8 cellular contexts compared by ENCODE assay signal in the genomic region with DNA sequence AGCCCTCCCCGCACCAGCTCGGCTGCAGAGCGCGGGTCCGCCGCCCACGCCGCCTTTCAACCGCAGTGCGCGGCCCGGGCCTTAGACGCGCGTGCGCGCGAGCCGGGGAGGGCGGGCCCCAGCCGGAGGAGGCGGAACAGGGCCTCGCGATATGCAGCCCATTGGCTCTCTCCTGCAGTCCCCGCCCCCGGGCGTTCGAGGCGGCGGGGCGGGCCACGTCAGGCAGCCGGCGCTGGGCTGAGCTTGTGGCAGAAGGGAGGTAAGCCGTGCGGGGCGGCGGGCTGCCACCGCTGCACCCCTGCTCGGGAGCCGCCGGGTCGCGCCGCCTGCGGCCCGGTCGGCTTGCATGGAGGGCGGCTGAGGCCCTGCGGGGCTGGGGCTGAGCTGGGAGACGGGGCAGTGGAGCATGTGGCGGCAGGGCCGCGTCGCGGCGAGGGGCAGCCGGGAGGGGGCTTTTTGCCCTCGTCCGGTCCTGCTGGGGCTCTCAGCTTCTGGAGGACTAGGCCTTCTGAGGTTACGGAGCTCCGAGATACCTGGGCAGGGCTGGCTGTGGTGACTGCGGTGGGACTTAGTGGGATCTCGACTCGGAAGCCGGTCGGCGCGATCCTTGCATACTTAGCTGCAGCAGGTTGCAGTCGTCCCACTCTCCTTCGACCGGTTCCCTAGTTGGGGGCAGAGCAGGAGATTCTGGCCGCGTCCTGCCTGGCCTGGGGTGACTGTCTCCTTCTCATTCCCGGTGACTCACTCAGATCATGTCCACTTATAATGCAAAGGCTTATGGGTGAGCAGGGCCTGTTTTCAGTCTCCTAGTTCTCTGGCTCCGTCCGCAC. TPM values are rescaled to one million over a fixed set of nuclear protein-coding genes. Genes with fewer than 3 reads are reported as not detected.
DNase-seq lines count a peak whose midpoint lies in the region; ATAC-seq and TF ChIP-seq lines count a peak whose summit lies in the region.

A gene with protein sequence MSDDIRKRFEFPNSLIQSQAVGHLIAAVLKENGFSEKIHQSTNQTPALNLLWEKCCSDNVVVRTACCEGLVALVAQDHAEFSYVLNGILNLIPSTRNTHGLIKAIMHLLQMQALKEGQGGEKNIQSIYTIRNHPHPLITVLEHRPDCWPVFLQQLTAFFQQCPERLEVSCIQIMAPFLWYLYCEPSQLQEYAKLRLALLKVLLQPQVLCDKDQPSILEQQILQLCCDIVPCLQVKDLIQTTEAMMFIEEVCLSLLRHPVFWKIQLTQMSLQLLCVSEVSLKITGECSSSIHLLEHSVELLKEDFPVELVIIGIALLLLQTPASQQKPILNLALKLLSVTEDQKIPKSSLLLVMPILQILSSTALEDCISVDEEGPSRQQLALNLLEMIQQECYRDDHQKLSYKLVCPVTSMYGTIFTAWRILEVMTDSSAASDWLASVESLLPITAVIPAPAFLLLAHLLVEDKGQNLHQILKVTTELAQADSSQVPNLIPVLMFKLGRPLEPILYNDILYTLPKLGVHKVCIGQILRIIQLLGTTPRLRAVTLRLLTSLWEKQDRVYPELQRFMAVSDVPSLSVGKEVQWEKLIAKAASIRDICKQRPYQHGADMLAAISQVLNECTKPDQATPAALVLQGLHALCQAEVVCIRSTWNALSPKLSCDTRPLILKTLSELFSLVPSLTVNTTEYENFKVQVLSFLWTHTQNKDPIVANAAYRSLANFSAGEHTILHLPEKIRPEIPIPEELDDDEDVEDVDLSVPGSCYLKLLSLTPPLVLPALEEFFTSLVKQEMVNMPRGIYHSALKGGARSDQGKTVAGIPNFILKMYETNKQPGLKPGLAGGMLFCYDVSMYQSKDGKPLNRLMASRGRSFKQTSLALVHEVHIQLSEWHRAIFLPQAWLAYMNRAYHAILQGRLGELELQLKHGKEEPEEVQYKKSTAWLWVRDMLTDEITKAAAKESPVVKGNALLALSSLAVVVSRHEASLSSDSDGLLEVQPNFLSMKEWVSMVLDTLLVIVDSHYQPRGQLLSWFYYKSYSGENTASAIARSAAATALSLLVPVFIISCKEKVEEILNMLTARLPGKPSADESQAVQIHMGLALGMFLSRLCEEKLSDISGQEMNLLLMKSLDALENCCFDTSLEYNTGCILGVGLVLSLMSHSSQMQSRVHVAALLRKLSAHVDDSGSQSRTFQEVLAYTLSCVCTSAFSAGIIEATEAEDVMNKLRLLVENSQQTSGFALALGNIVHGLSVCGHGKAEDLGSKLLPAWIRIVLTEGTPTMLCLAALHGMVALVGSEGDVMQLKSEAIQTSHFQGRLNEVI (N-terminal part only) (plus strand): TSS at position 225 of the 830 bp plus-strand sequence. CDS start 31,095 bp downstream, outside the sequence.

- peak within 1 kb of the TSS; percentile 81 to 97 (median 89) for H3K27ac Mint-ChIP-seq in CD8-positive, alpha-beta memory T cell
- peak within 1 kb of the TSS; percentile 90 for H3K27ac Mint-ChIP-seq in endothelial cell (ENCODE audit: unreplicated experiment)

- no peaks in the 10 kb centered on the region for H3K9me3 ChIP-seq in CD8-positive, alpha-beta memory T cell (ENCODE audit: low read length)

- POLR2A ChIA-PET in CD8-positive, alpha-beta memory T cell (lab: Charles Lee) = interaction anchor here (0.7 to 2.3 kb wide), 5 partner anchors 11 to 269 kb away, joined by 4 to 27 read pairs (median 7); a partner anchor contains a TSS

- no peak for TF ChIP-seq CTCF in endothelial cell (IDR thresholded peaks at IDR 0.05; ENCODE audit: unreplicated experiment)

- H3K36me3 Mint-ChIP-seq in CD8-positive, alpha-beta memory T cell = peaks cover 0 to 5% (median 0%) of the 10 kb centered on the region in 3 donors
- H3K36me3 Mint-ChIP-seq in endothelial cell (ENCODE audit: low read depth, unreplicated experiment) = no peaks in the 10 kb centered on the region

- peak within 1 kb of the TSS; percentile 62 for H3K27ac ChIP-seq in CD8-positive, alpha-beta memory T cell (ENCODE audit: low read depth, low read length)

- H3K9me3 Mint-ChIP-seq in CD8-positive, alpha-beta memory T cell = no peaks in the 10 kb centered on the region
- H3K9me3 Mint-ChIP-seq in endothelial cell (ENCODE audit: unreplicated experiment) = no peaks in the 10 kb centered on the region

- DNase-seq in CD8-positive, alpha-beta memory T cell = peak; percentile 93 to 97 (median 95)
- peak; percentile 51 for DNase-seq in HS-27A (ENCODE audit: low read depth)
- peak; percentile 42 for DNase-seq in NK-92 (lab: John Stamatoyannopoulos, UW; ENCODE audit: unreplicated experiment)
- peak; percentile 96 for DNase-seq in activated CD8-positive, alpha-beta memory T cell treated with anti-CD3 and anti-CD28 coated beads, Interleukin-2, amount 50 U/mL, for 4 hours
- peak; percentile 96 for DNase-seq in endothelial cell (ENCODE audit: low spot score)
- DNase-seq in midbrain (lab: John Stamatoyannopoulos, UW) = peak; percentile 98
- DNase-seq in stimulated activated CD8-positive, alpha-beta memory T cell treated with anti-CD3 and anti-CD28 coated beads, Interleukin-2, amount 100 ng/mL, for 1 hour (ENCODE audit: low read depth in 2 of 2) = peak; percentile 91 to 94

- CTCF ChIA-PET in CD8-positive, alpha-beta memory T cell (lab: Charles Lee) = interaction anchor here (1.0 to 1.9 kb wide), 6 partner anchors 12 to 66 kb away, joined by 3 to 8 read pairs (median 4); a partner anchor contains a TSS

- H3K4me1 ChIP-seq in CD8-positive, alpha-beta memory T cell (ENCODE audit: insufficient read depth, low read length) = peaks cover 11% of the 10 kb centered on the region

- peaks cover 17 to 25% (median 20%) of the 10 kb centered on the region in 3 donors for H3K4me1 Mint-ChIP-seq in CD8-positive, alpha-beta memory T cell
- peaks cover 18% of the 10 kb centered on the region for H3K4me1 Mint-ChIP-seq in endothelial cell (ENCODE audit: unreplicated experiment)

- peak; percentile 98 for ATAC-seq in GM19467 (IDR thresholded peaks at IDR 0.05; ENCODE audit: unreplicated experiment)

- no peaks in the 10 kb centered on the region for H3K36me3 ChIP-seq in CD8-positive, alpha-beta memory T cell (ENCODE audit: insufficient read depth, low read length)

- no peaks in the 10 kb centered on the region for H3K27me3 ChIP-seq in CD8-positive, alpha-beta memory T cell (ENCODE audit: insufficient read depth, low read length, poor library complexity, severe bottlenecking)

- no peaks in the 10 kb centered on the region for H3K27me3 Mint-ChIP-seq in CD8-positive, alpha-beta memory T cell
- H3K27me3 Mint-ChIP-seq in endothelial cell (ENCODE audit: unreplicated experiment) = peaks cover 6% of the 10 kb centered on the region

- peak within 1 kb of the TSS; percentile 87 to 97 (median 95) for H3K4me3 Mint-ChIP-seq in CD8-positive, alpha-beta memory T cell
- H3K4me3 Mint-ChIP-seq in endothelial cell (ENCODE audit: unreplicated experiment) = peak within 1 kb of the TSS; percentile 91

- H3K4me3 ChIP-seq in CD8-positive, alpha-beta memory T cell (ENCODE audit: low read length) = peak within 1 kb of the TSS; percentile 93

RNA-seq across cellular contexts. Expression of the gene that starts here (rescaled TPM):
- 10 to 100 TPM; 24.8 to 25.9 TPM for total RNA-seq in CD8-positive, alpha-beta memory T cell
- polyA plus RNA-seq in CD8-positive, alpha-beta memory T cell = 16.1 TPM
- total RNA-seq in endothelial cell (ENCODE audit: unreplicated experiment) = 57.2 TPM

Comparison
In these comparisons a context has a peak if more than half of its experiments do, and no peak if none do; other contexts are left out.
1. Peak in every context shown above with its lines: DNase-seq, ATAC-seq, H3K4me3 ChIP-seq and H3K27ac ChIP-seq.
2. DNase-seq: peak in every context shown above with its lines; median percentile 98 in midbrain; 96 in activated CD8-positive, alpha-beta memory T cell treated with anti-CD3 and anti-CD28 coated beads, Interleukin-2, amount 50 U/mL, for 4 hours; 96 in endothelial cell; 95 in CD8-positive, alpha-beta memory T cell; 92 in stimulated activated CD8-positive, alpha-beta memory T cell treated with anti-CD3 and anti-CD28 coated beads, Interleukin-2, amount 100 ng/mL, for 1 hour; 51 in HS-27A; 42 in NK-92.